ENCODE assay signal across 20 cellular contexts in the genomic region with DNA sequence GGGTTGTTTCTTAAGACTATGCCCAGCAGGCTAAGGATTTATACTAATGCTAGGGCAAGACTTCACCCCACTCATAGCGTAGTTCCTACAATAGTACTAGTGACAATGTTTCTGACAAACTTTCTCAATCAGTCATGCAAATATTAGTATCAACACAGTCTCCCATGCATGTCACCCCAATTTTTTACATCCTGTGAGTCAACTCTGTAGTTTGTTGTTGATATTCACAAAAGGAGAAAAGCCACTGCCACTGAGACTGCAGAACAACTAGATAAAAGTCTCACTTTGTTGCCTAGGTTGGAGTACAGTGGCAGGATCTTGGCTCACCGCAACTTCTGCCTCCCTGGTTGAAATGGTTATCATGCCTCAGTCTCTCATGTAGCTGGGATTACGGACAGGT.
"Had no signal": no experiment of that assay in that cellular context is flagged by ENCODE, and none has a peak within 500 bp of the region (broad histone marks: within the 10 kb centered on the region; RNA-seq: fewer than 3 reads in every experiment).

No MANE protein-coding gene starts in this region.

- H2AFZ ChIP-seq: PC-9 had no signal

- H3K4me2 ChIP-seq: PC-9 had no signal

- H3K27ac ChIP-seq: PC-9, SK-N-MC had no signal

- ATAC-seq: activated T-helper 17 cell treated with anti-CD3 and anti-CD28 coated beads, Interleukin-2, amount 50 U/mL, for 72 hours; T-cell had no signal

- DNase-seq: activated B cell treated with CpG ODN at 0.5 μM for 24 hours; activated CD4-positive, alpha-beta memory T cell treated with anti-CD3 and anti-CD28 coated beads, Interleukin-2, amount 10 ng/mL, durations not matched to agents 7 days and 5 days; activated CD4-positive, alpha-beta T cell treated with anti-CD3 and anti-CD28 coated beads, Interleukin-2, amount 10 ng/mL, durations not matched to agents 7 days and 5 days; activated gamma-delta T cell; activated naive CD4-positive, alpha-beta T cell treated with anti-CD3 and anti-CD28 coated beads for 36 hours; activated T-cell treated with anti-CD3 and anti-CD28 coated beads for 4 hours; activated T-cell treated with anti-CD3 and anti-CD28 coated beads, Interleukin-2, amount 50 U/mL, for 48 hours; amygdala; MM.1S; NCI-H146; NCI-H187 treated with DMSO at 0.1 percent for 48 hours; NCI-H2081 treated with DMSO at 0.1 percent for 48 hours; NCI-H446; NCI-H524; PC-9; SIG-M5; T-cell; T1000 had no signal

- H3K4me3 ChIP-seq: PC-9, SK-N-MC had no signal
